Comparison of ENCODE assay signal across 8 cellular contexts in the genomic region with DNA sequence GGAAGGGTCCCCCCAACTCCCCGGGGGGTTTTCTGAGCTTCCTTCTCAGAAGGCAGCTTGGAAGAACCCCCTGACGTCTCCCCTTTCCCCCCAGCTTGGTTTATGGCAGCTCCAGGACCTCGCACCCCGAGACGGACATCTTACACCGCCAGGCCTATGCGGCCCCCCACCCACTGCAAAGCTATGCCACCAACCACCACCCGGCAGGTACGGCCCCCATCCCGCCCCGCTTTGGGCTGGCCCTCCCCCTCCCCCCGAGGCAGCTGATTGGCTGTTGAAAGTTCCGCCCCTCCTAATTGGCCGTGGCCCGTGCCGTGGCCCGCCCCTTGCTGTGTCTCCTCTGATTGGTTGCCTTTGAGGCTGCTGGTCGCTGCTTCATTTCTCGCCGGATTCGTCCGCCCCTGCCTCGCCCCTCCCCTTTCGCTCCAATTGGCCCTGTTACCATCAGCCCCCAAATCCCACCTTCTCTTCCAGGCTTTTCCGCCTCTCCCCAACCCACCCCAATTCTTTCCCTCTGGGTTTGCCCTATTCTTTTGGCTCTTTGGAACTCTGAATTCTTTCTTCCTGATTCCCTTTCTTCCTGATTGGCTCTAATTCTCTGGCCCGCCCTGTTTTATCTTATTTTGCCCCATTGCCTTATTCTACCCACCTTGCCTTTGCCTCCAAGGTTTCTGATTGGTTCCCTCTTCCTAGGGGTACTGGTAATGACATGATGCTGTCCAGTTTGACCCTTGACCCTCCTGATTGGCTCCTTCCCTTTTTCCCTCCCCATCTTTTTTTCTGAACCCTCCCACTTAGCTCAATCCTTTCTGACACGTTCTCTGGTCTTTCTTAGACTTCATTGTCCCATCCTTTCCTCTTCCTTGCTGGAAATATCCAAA. TPM values are rescaled to one million over a fixed set of nuclear protein-coding genes. Genes with fewer than 3 reads are reported as not detected.
DNase-seq lines count a peak whose midpoint lies in the region; ATAC-seq and TF ChIP-seq lines count a peak whose summit lies in the region.

No MANE protein-coding gene starts in this region.

- no peak overlapping the region for H2AFZ ChIP-seq in Karpas-422 (ENCODE audit: low read length)

- H3K9me3 ChIP-seq in Karpas-422 (ENCODE audit: low read length): no peaks in the 10 kb centered on the region
- no peaks in the 10 kb centered on the region for H3K9me3 ChIP-seq in SK-N-MC (ENCODE audit: low read depth, low read length)

- H3K4me3 ChIP-seq in Karpas-422 (ENCODE audit: low read length) (peak overlapping the region; percentile 95), SK-N-MC (peak overlapping the region; percentile 100)

- peaks cover 16% of the 10 kb centered on the region; the same call in 1 of the 2 replicates for H3K36me3 ChIP-seq in Karpas-422 (ENCODE audit: insufficient read depth, low read length)
- peaks cover 42% of the 10 kb centered on the region for H3K36me3 ChIP-seq in SK-N-MC (ENCODE audit: insufficient read depth, low read length)

- H3K27ac ChIP-seq in C4-2B (peak overlapping the region; percentile 99), Karpas-422 (ENCODE audit: low read length) (peak overlapping the region; percentile 92), SK-N-MC (peak overlapping the region; percentile 81; the same call in 1 of the 2 replicates), substantia nigra (ENCODE audit: low read depth, low read length, poor library complexity, severe bottlenecking) (peak overlapping the region; percentile 88)

- H3K27ac Mint-ChIP-seq in activated naive CD4-positive, alpha-beta T cell treated with anti-CD3 and anti-CD28 coated beads, Interleukin-2, amount 50 U/mL, for 24 hours: peak overlapping the region; percentile 94

- TF ChIP-seq CTCF in C4-2B (conservative IDR thresholded peaks at IDR 0.05): no peak

- peak overlapping the region; percentile 83 for H3K4me3 Mint-ChIP-seq in activated naive CD4-positive, alpha-beta T cell treated with anti-CD3 and anti-CD28 coated beads, Interleukin-2, amount 50 U/mL, for 24 hours

- H3K79me2 ChIP-seq in Karpas-422 (ENCODE audit: low read length): peaks cover 47% of the 10 kb centered on the region

- H3K27me3 ChIP-seq in Karpas-422 (ENCODE audit: low read length): no peaks in the 10 kb centered on the region

- no peaks in the 10 kb centered on the region for H3K27me3 Mint-ChIP-seq in activated naive CD4-positive, alpha-beta T cell treated with anti-CD3 and anti-CD28 coated beads, Interleukin-2, amount 50 U/mL, for 24 hours

- no peaks in the 10 kb centered on the region for H3K9me2 ChIP-seq in Karpas-422 (replicated peaks; ENCODE audit: insufficient read depth, low read length)

- peaks cover 29% of the 10 kb centered on the region for H4K20me1 ChIP-seq in Karpas-422 (ENCODE audit: insufficient read depth, low read depth, low read length)

- H3K4me2 ChIP-seq in Karpas-422 (ENCODE audit: low read depth, low read length, poor library complexity, severe bottlenecking): peak overlapping the region; percentile 86

- peaks cover 4% of the 10 kb centered on the region for H3K36me3 Mint-ChIP-seq in activated naive CD4-positive, alpha-beta T cell treated with anti-CD3 and anti-CD28 coated beads, Interleukin-2, amount 50 U/mL, for 24 hours

- H3K4me1 Mint-ChIP-seq in activated naive CD4-positive, alpha-beta T cell treated with anti-CD3 and anti-CD28 coated beads, Interleukin-2, amount 50 U/mL, for 24 hours: peaks cover 38% of the 10 kb centered on the region

- H3K9me3 Mint-ChIP-seq in activated naive CD4-positive, alpha-beta T cell treated with anti-CD3 and anti-CD28 coated beads, Interleukin-2, amount 50 U/mL, for 24 hours: no peaks in the 10 kb centered on the region

- peaks cover 23% of the 10 kb centered on the region for H3K4me1 ChIP-seq in Karpas-422 (ENCODE audit: low read length)

- peak; percentile 99 for DNase-seq in Karpas-422
- DNase-seq in SK-N-MC (ENCODE audit: low read depth, low spot score): peak; percentile 81
- peak; percentile 92 for DNase-seq in globus pallidus (ENCODE audit: low spot score)
- peak; percentile 41 to 96 (median 90) for DNase-seq in nucleus accumbens (lab: John Stamatoyannopoulos, UW)
- DNase-seq in substantia nigra (lab: John Stamatoyannopoulos, UW): peak; percentile 60 to 97 (median 89)

- H3K9ac ChIP-seq in Karpas-422 (ENCODE audit: low read length): peak overlapping the region; percentile 94
- peak overlapping the region; percentile 78 for H3K9ac ChIP-seq in SK-N-MC (ENCODE audit: insufficient read length)

- peak; percentile 48 for ATAC-seq in GM19463 (IDR thresholded peaks at IDR 0.05; ENCODE audit: unreplicated experiment)

RNA-seq across cellular contexts. Expression of a gene that starts 2.5 kb away (rescaled TPM):
- total RNA-seq in Karpas-422 (2014; rRNA removed; shearing (Covaris generic); ENCODE audit: low replicate concordance): 8.7 and 12.8 TPM in 2 replicates

RNA-seq across cellular contexts. Expression of a gene that starts 12.4 kb away (rescaled TPM):
- total RNA-seq in Karpas-422 (2014; rRNA removed; shearing (Covaris generic); ENCODE audit: low replicate concordance): 1.3 and 3.8 TPM in 2 replicates

RNA-seq across cellular contexts. Expression of a gene that starts 13.1 kb away (rescaled TPM):
- total RNA-seq in Karpas-422 (2014; rRNA removed; shearing (Covaris generic); ENCODE audit: low replicate concordance): 68.5 and 136 TPM in 2 replicates

RNA-seq across cellular contexts. Expression of a gene that starts 46.5 kb away (rescaled TPM):
- total RNA-seq in Karpas-422 (2014; rRNA removed; shearing (Covaris generic); ENCODE audit: low replicate concordance): 0.22 and 1.8 TPM in 2 replicates

RNA-seq across cellular contexts. Expression of a gene that starts 48.5 kb away (rescaled TPM):
- 8.3 and 19.6 TPM in 2 replicates for total RNA-seq in Karpas-422 (2014; rRNA removed; shearing (Covaris generic); ENCODE audit: low replicate concordance)

Comparison
In these comparisons a context has a peak if more than half of its experiments do, and no peak if none do; other contexts are left out.
1. Peak in every context shown above with its lines: DNase-seq, ATAC-seq, H3K4me3 ChIP-seq and H3K27ac ChIP-seq.